19 cellular contexts compared by ENCODE assay signal in the genomic region with DNA sequence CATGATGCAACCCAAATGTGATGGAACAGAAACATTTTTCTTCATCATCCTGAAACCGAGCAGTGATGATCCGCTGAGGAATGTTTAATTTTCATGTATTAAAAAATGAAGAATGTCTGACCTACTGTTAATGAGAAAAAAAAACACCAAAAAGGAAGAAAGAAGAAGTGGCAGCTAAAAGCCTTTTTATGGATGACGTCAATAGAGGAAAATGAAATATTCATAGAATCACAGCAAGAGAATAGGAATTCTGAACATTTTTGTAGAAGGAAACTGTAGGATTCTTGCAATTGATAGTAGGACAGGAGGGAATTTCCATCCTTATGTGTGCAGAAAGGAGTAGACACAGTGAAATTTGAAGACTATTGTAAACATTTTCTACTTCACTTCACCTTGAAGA.
A peak's percentile ranks its signal among the peaks of the same experiment; 100 is the strongest.
DNase-seq lines count a peak whose midpoint lies in the region; ATAC-seq and TF ChIP-seq lines count a peak whose summit lies in the region.
"Had no signal": no experiment of that assay in that cellular context is flagged by ENCODE, and none has a peak within 500 bp of the region (broad histone marks: within the 10 kb centered on the region; RNA-seq: fewer than 3 reads in every experiment).

No MANE protein-coding gene starts in this region.

- DNase-seq in activated CD4-positive, alpha-beta memory T cell treated with anti-CD3 and anti-CD28 coated beads for 36 hours, result no peak
- no peak for DNase-seq in activated CD4-positive, alpha-beta memory T cell treated with anti-CD3 and anti-CD28 coated beads, Interleukin-2, amount 10 ng/mL, durations not matched to agents 7 days and 5 days
- no peak for DNase-seq in CD8-positive, alpha-beta memory T cell
- DNase-seq in activated T-helper 1 cell treated with anti-CD3 and anti-CD28 coated beads, Interleukin-12 subunit alpha, Interleukin-12 subunit beta, Interleukin-2, Interleukin-4 antibody, amounts not matched to agents 30 ng/mL and 10 ng/mL and 1 ng/mL, durations not matched to agents 14 hours and 24 hours and 36 hours (ENCODE audit: low spot score), result no peak
- no peak for DNase-seq in immature natural killer cell
- no peak for DNase-seq in PC-9
- DNase-seq in islet precursor cell, result no peak
- DNase-seq: activated effector memory CD4-positive, alpha-beta T cell treated with anti-CD3 and anti-CD28 coated beads, Interleukin-2, amount 50 U/mL, for 16 hours; C1 segment of cervical spinal cord; GDM1; GM23248; mammary epithelial cell; NCI-H146 had no signal

- no peak overlapping the region for H3K4me2 ChIP-seq in PC-9

- H4K20me1 ChIP-seq in PC-9 (ENCODE audit: insufficient read depth), result no peaks in the 10 kb centered on the region

- H3K79me2 ChIP-seq in PC-9 (ENCODE audit: low read depth), result peaks cover 51% of the 10 kb centered on the region

- intact Hi-C loops in activated CD4-positive, alpha-beta memory T cell treated with anti-CD3 and anti-CD28 coated beads for 36 hours (cut with micrococcal nuclease), result no loop called here
- intact Hi-C loops in activated T-helper 1 cell treated with anti-CD3 and anti-CD28 coated beads, Interleukin-12 subunit alpha, Interleukin-12 subunit beta, Interleukin-2, Interleukin-4 antibody, amounts not matched to agents 30 ng/mL and 10 ng/mL and 1 ng/mL, durations not matched to agents 14 hours and 24 hours and 36 hours (cut with micrococcal nuclease), result no loop called here
- intact Hi-C loops in PC-9 (cut with micrococcal nuclease; ENCODE audit: unreplicated experiment), result no loop called here

- no peaks in the 10 kb centered on the region for H3K9me3 ChIP-seq in CD8-positive, alpha-beta memory T cell (ENCODE audit: low read length)
- no peaks in the 10 kb centered on the region for H3K9me3 ChIP-seq in PC-9 (ENCODE audit: insufficient read depth, low read depth)
- H3K9me3 ChIP-seq: thoracic aorta had no signal

- CTCF ChIA-PET in activated CD4-positive, alpha-beta memory T cell treated with anti-CD3 and anti-CD28 coated beads for 36 hours (lab: Charles Lee), result interaction anchor here (1.0 to 1.5 kb wide), 4 partner anchors 22 to 403 kb away, joined by 3 to 5 read pairs (median 4); no protein-coding TSS in a partner anchor
- CTCF ChIA-PET in activated CD4-positive, alpha-beta memory T cell treated with anti-CD3 and anti-CD28 coated beads, Interleukin-2, amount 10 ng/mL, durations not matched to agents 7 days and 5 days (lab: Charles Lee), result interaction anchor here (0.9 to 1.1 kb wide), 2 partner anchors 90 to 95 kb away, joined by 3 to 4 read pairs; no protein-coding TSS in a partner anchor
- CTCF ChIA-PET in CD8-positive, alpha-beta memory T cell (lab: Charles Lee), result interaction anchor here (1.5 kb wide), 1 partner anchor 154 kb away, joined by 3 read pairs; the partner anchor contains the start of gene TMEM30B
- CTCF ChIA-PET in PC-9 (lab: Charles Lee), result no interaction called here

- no peaks in the 10 kb centered on the region for H3K9me3 Mint-ChIP-seq in activated CD4-positive, alpha-beta memory T cell treated with anti-CD3 and anti-CD28 coated beads for 36 hours
- no peaks in the 10 kb centered on the region for H3K9me3 Mint-ChIP-seq in activated CD4-positive, alpha-beta memory T cell treated with anti-CD3 and anti-CD28 coated beads, Interleukin-2, amount 10 ng/mL, durations not matched to agents 7 days and 5 days
- peaks cover 0 to 6% (median 0%) of the 10 kb centered on the region in 5 donors for H3K9me3 Mint-ChIP-seq in CD8-positive, alpha-beta memory T cell
- no peaks in the 10 kb centered on the region for H3K9me3 Mint-ChIP-seq in activated T-helper 1 cell treated with anti-CD3 and anti-CD28 coated beads, Interleukin-12 subunit alpha, Interleukin-12 subunit beta, Interleukin-2, Interleukin-4 antibody, amounts not matched to agents 30 ng/mL and 10 ng/mL and 1 ng/mL, durations not matched to agents 14 hours and 24 hours and 36 hours
- no peaks in the 10 kb centered on the region for H3K9me3 Mint-ChIP-seq in immature natural killer cell

- peaks cover 6% of the 10 kb centered on the region for H3K36me3 ChIP-seq in CD8-positive, alpha-beta memory T cell (ENCODE audit: insufficient read depth, low read length)
- H3K36me3 ChIP-seq in PC-9 (ENCODE audit: low read depth), result no peaks in the 10 kb centered on the region
- H3K36me3 ChIP-seq: thoracic aorta had no signal

- H3K4me1 Mint-ChIP-seq in activated CD4-positive, alpha-beta memory T cell treated with anti-CD3 and anti-CD28 coated beads for 36 hours (ENCODE audit: low read depth), result peaks cover 93% of the 10 kb centered on the region
- H3K4me1 Mint-ChIP-seq in activated CD4-positive, alpha-beta memory T cell treated with anti-CD3 and anti-CD28 coated beads, Interleukin-2, amount 10 ng/mL, durations not matched to agents 7 days and 5 days, result peaks cover 84% of the 10 kb centered on the region
- peaks cover 95 to 99% (median 99%) of the 10 kb centered on the region in 3 donors for H3K4me1 Mint-ChIP-seq in CD8-positive, alpha-beta memory T cell
- peaks cover 84% of the 10 kb centered on the region for H3K4me1 Mint-ChIP-seq in activated T-helper 1 cell treated with anti-CD3 and anti-CD28 coated beads, Interleukin-12 subunit alpha, Interleukin-12 subunit beta, Interleukin-2, Interleukin-4 antibody, amounts not matched to agents 30 ng/mL and 10 ng/mL and 1 ng/mL, durations not matched to agents 14 hours and 24 hours and 36 hours (ENCODE audit: low read depth)
- H3K4me1 Mint-ChIP-seq in immature natural killer cell, result peaks cover 98% of the 10 kb centered on the region in 2 donors

- H3F3A ChIP-seq in PC-9 (ENCODE audit: insufficient read depth, low read depth), result peaks cover 20% of the 10 kb centered on the region

- no peaks in the 10 kb centered on the region for H3K9me2 ChIP-seq in PC-9 (ENCODE audit: insufficient read depth)

- H3K27ac Mint-ChIP-seq in activated CD4-positive, alpha-beta memory T cell treated with anti-CD3 and anti-CD28 coated beads for 36 hours, result peak overlapping the region; percentile 89
- H3K27ac Mint-ChIP-seq in activated CD4-positive, alpha-beta memory T cell treated with anti-CD3 and anti-CD28 coated beads, Interleukin-2, amount 10 ng/mL, durations not matched to agents 7 days and 5 days, result no peak overlapping the region
- H3K27ac Mint-ChIP-seq in CD8-positive, alpha-beta memory T cell, result peak overlapping the region in 7 of 8 donors; percentile 17 to 89 (median 87)
- peak overlapping the region; percentile 52 for H3K27ac Mint-ChIP-seq in activated T-helper 1 cell treated with anti-CD3 and anti-CD28 coated beads, Interleukin-12 subunit alpha, Interleukin-12 subunit beta, Interleukin-2, Interleukin-4 antibody, amounts not matched to agents 30 ng/mL and 10 ng/mL and 1 ng/mL, durations not matched to agents 14 hours and 24 hours and 36 hours
- H3K27ac Mint-ChIP-seq in immature natural killer cell, result peak overlapping the region; percentile 67 to 93 (median 80)

- BruUV-seq in PC-9 (replicated peaks; lab: Mats Ljungman, UMichigan), result no TSS peak

- no peak overlapping the region for H3K27ac ChIP-seq in CD8-positive, alpha-beta memory T cell (ENCODE audit: low read depth, low read length)
- no peak overlapping the region for H3K27ac ChIP-seq in PC-9
- H3K27ac ChIP-seq: GM23248, thoracic aorta, VCaP had no signal

- H2AFZ ChIP-seq in PC-9, result no peak overlapping the region
- H2AFZ ChIP-seq: GM23248 had no signal

- no peak for ATAC-seq in HG03354 (IDR thresholded peaks at IDR 0.05; ENCODE audit: poor library complexity, severe bottlenecking, unreplicated experiment)
- ATAC-seq: K562, Right ventricle myocardium inferior, sciatic nerve had no signal

- H3K27me3 ChIP-seq in CD8-positive, alpha-beta memory T cell (ENCODE audit: insufficient read depth, low read length, poor library complexity, severe bottlenecking), result no peaks in the 10 kb centered on the region
- no peaks in the 10 kb centered on the region for H3K27me3 ChIP-seq in PC-9 (ENCODE audit: insufficient read depth, low read depth)

- no peak overlapping the region for H3K4me3 ChIP-seq in CD8-positive, alpha-beta memory T cell (ENCODE audit: low read length)
- no peak overlapping the region for H3K4me3 ChIP-seq in PC-9
- H3K4me3 ChIP-seq: GM23248, K562, thoracic aorta had no signal

- no peak overlapping the region for H3K4me3 Mint-ChIP-seq in activated CD4-positive, alpha-beta memory T cell treated with anti-CD3 and anti-CD28 coated beads for 36 hours
- H3K4me3 Mint-ChIP-seq in activated CD4-positive, alpha-beta memory T cell treated with anti-CD3 and anti-CD28 coated beads, Interleukin-2, amount 10 ng/mL, durations not matched to agents 7 days and 5 days, result no peak overlapping the region
- peak overlapping the region; percentile 0 to 43 (median 7) for H3K4me3 Mint-ChIP-seq in CD8-positive, alpha-beta memory T cell
- no peak overlapping the region for H3K4me3 Mint-ChIP-seq in activated T-helper 1 cell treated with anti-CD3 and anti-CD28 coated beads, Interleukin-12 subunit alpha, Interleukin-12 subunit beta, Interleukin-2, Interleukin-4 antibody, amounts not matched to agents 30 ng/mL and 10 ng/mL and 1 ng/mL, durations not matched to agents 14 hours and 24 hours and 36 hours
- peak overlapping the region; percentile 23 to 77 (median 42) for H3K4me3 Mint-ChIP-seq in immature natural killer cell

- H3K4me1 ChIP-seq in CD8-positive, alpha-beta memory T cell (ENCODE audit: insufficient read depth, low read length), result peaks cover 91% of the 10 kb centered on the region
- H3K4me1 ChIP-seq in PC-9 (replicated peaks; ENCODE audit: insufficient read depth), result peaks cover 39% of the 10 kb centered on the region

- POLR2A ChIA-PET in activated CD4-positive, alpha-beta memory T cell treated with anti-CD3 and anti-CD28 coated beads for 36 hours (lab: Charles Lee), result interaction anchor here (1.0 to 1.5 kb wide), 5 partner anchors 16 to 102 kb away, joined by 3 to 4 read pairs (median 3); no protein-coding TSS in a partner anchor
- POLR2A ChIA-PET in activated CD4-positive, alpha-beta memory T cell treated with anti-CD3 and anti-CD28 coated beads, Interleukin-2, amount 10 ng/mL, durations not matched to agents 7 days and 5 days (lab: Charles Lee), result interaction anchor here (0.9 to 1.2 kb wide), 2 partner anchors 17 to 18 kb away, joined by 3 to 5 read pairs; no protein-coding TSS in a partner anchor
- POLR2A ChIA-PET in CD8-positive, alpha-beta memory T cell (lab: Charles Lee), result interaction anchor here (0.5 kb wide), 1 partner anchor 20 kb away, joined by 3 read pairs; no protein-coding TSS in a partner anchor
- POLR2A ChIA-PET in PC-9 (lab: Charles Lee; ENCODE audit: unreplicated experiment), result no interaction called here

- H3K27me3 Mint-ChIP-seq in activated CD4-positive, alpha-beta memory T cell treated with anti-CD3 and anti-CD28 coated beads for 36 hours, result no peaks in the 10 kb centered on the region
- H3K27me3 Mint-ChIP-seq in activated CD4-positive, alpha-beta memory T cell treated with anti-CD3 and anti-CD28 coated beads, Interleukin-2, amount 10 ng/mL, durations not matched to agents 7 days and 5 days, result no peaks in the 10 kb centered on the region
- H3K27me3 Mint-ChIP-seq in CD8-positive, alpha-beta memory T cell, result peaks cover 0 to 2% of the 10 kb centered on the region in 2 donors
- no peaks in the 10 kb centered on the region for H3K27me3 Mint-ChIP-seq in activated T-helper 1 cell treated with anti-CD3 and anti-CD28 coated beads, Interleukin-12 subunit alpha, Interleukin-12 subunit beta, Interleukin-2, Interleukin-4 antibody, amounts not matched to agents 30 ng/mL and 10 ng/mL and 1 ng/mL, durations not matched to agents 14 hours and 24 hours and 36 hours (ENCODE audit: insufficient read depth)
- peaks cover 13 to 51% (median 22%) of the 10 kb centered on the region in 3 donors for H3K27me3 Mint-ChIP-seq in immature natural killer cell (ENCODE audit: low read depth in 3 of 3)

- TF ChIP-seq CTCF in PC-9 (conservative IDR thresholded peaks at IDR 0.05), result no peak

- H3K36me3 Mint-ChIP-seq in activated CD4-positive, alpha-beta memory T cell treated with anti-CD3 and anti-CD28 coated beads for 36 hours, result peaks cover 9% of the 10 kb centered on the region
- peaks cover 46% of the 10 kb centered on the region for H3K36me3 Mint-ChIP-seq in activated CD4-positive, alpha-beta memory T cell treated with anti-CD3 and anti-CD28 coated beads, Interleukin-2, amount 10 ng/mL, durations not matched to agents 7 days and 5 days (ENCODE audit: low read depth)
- H3K36me3 Mint-ChIP-seq in CD8-positive, alpha-beta memory T cell, result peaks cover 0 to 50% (median 13%) of the 10 kb centered on the region in 3 donors
- H3K36me3 Mint-ChIP-seq in activated T-helper 1 cell treated with anti-CD3 and anti-CD28 coated beads, Interleukin-12 subunit alpha, Interleukin-12 subunit beta, Interleukin-2, Interleukin-4 antibody, amounts not matched to agents 30 ng/mL and 10 ng/mL and 1 ng/mL, durations not matched to agents 14 hours and 24 hours and 36 hours (ENCODE audit: low read depth), result peaks cover 18% of the 10 kb centered on the region
- peaks cover 0 to 10% (median 7%) of the 10 kb centered on the region in 3 donors for H3K36me3 Mint-ChIP-seq in immature natural killer cell

Comparison
In these comparisons a context has a peak if more than half of its experiments do, and no peak if none do; other contexts are left out.
1. H3K4me3 Mint-ChIP-seq: peak in CD8-positive, alpha-beta memory T cell (7 of 7) and immature natural killer cell (5 of 5); none in activated CD4-positive, alpha-beta memory T cell treated with anti-CD3 and anti-CD28 coated beads for 36 hours (single experiment), activated CD4-positive, alpha-beta memory T cell treated with anti-CD3 and anti-CD28 coated beads, Interleukin-2, amount 10 ng/mL, durations not matched to agents 7 days and 5 days (single experiment) and activated T-helper 1 cell treated with anti-CD3 and anti-CD28 coated beads, Interleukin-12 subunit alpha, Interleukin-12 subunit beta, Interleukin-2, Interleukin-4 antibody, amounts not matched to agents 30 ng/mL and 10 ng/mL and 1 ng/mL, durations not matched to agents 14 hours and 24 hours and 36 hours (single experiment).